Comparison of ENCODE assay signal across 15 cellular contexts in the genomic region with DNA sequence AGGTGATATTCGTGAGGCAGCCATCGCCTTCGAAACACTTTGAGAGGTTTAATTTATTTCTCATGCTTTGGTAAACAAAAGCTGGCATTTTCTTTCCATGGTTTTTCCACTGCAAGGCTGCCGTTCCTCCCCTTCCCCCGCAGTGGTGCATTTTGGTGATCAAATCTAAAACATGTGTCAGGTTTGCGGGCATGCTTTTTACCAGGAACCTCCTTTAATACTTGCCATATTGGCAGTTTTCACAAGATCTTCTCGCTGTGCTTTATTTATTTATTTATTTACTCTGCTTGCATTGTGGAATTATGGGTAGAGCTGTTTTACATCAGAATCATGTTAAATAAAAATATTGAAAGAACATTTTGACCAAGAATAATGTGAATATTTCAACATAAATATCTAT. TPM values are rescaled to one million over a fixed set of nuclear protein-coding genes. Genes with fewer than 3 reads are reported as not detected.
A peak's percentile ranks its signal among the peaks of the same experiment; 100 is the strongest.
DNase-seq lines count a peak whose midpoint lies in the region; ATAC-seq and TF ChIP-seq lines count a peak whose summit lies in the region.
"Had no signal": no experiment of that assay in that cellular context is flagged by ENCODE, and none has a peak within 500 bp of the region (broad histone marks: within the 10 kb centered on the region; RNA-seq: fewer than 3 reads in every experiment).

No MANE protein-coding gene starts in this region.

- no peaks in the 10 kb centered on the region for H3K27me3 ChIP-seq in HUES48 (ENCODE audit: control insufficient read depth, insufficient read depth, low read length)
- H3K27me3 ChIP-seq in hepatocyte = no peaks in the 10 kb centered on the region
- no peaks in the 10 kb centered on the region for H3K27me3 ChIP-seq in effector memory CD4-positive, alpha-beta T cell (replicated peaks; ENCODE audit: control insufficient read depth, insufficient read depth, low read length, poor library complexity, severe bottlenecking)
- H3K27me3 ChIP-seq in PC-3 (ENCODE audit: low read length) = peaks cover 31% of the 10 kb centered on the region; the same call in 1 of the 2 replicates
- H3K27me3 ChIP-seq: esophagus muscularis mucosa had no signal

- POLR2A ChIA-PET in PC-3 (lab: Charles Lee; ENCODE audit: unreplicated experiment) = no interaction called here

- peaks cover 12% of the 10 kb centered on the region for H3K79me2 ChIP-seq in hepatocyte
- H3K79me2 ChIP-seq in PC-3 (ENCODE audit: low read length) = no peaks in the 10 kb centered on the region

- H3K9me3 ChIP-seq in HUES48 (ENCODE audit: control insufficient read depth, insufficient read depth, low read length) = no peaks in the 10 kb centered on the region
- H3K9me3 ChIP-seq in hepatocyte (ENCODE audit: low read depth) = no peaks in the 10 kb centered on the region
- H3K9me3 ChIP-seq in effector memory CD4-positive, alpha-beta T cell (ENCODE audit: control insufficient read depth, low read length) = no peaks in the 10 kb centered on the region
- no peaks in the 10 kb centered on the region for H3K9me3 ChIP-seq in PC-3 (ENCODE audit: low read length)
- H3K9me3 ChIP-seq: esophagus muscularis mucosa had no signal

- no peak overlapping the region for H2AFZ ChIP-seq in hepatocyte
- no peak overlapping the region for H2AFZ ChIP-seq in PC-3 (ENCODE audit: low read length)

- H3K4me1 ChIP-seq in HUES48 (ENCODE audit: control insufficient read depth, insufficient read depth, low read length) = peaks cover 48% of the 10 kb centered on the region
- peaks cover 6% of the 10 kb centered on the region for H3K4me1 ChIP-seq in hepatocyte (ENCODE audit: insufficient read depth)
- H3K4me1 ChIP-seq in effector memory CD4-positive, alpha-beta T cell (ENCODE audit: control insufficient read depth, insufficient read depth, low read length, poor library complexity, severe bottlenecking) = no peaks in the 10 kb centered on the region
- H3K4me1 ChIP-seq in PC-3 (ENCODE audit: insufficient read depth, low read length) = no peaks in the 10 kb centered on the region

- no peaks in the 10 kb centered on the region for H3K9me3 Mint-ChIP-seq in activated CD8-positive, alpha-beta memory T cell treated with anti-CD3 and anti-CD28 coated beads, Interleukin-2, amount 10 ng/mL, durations not matched to agents 7 days and 5 days (ENCODE audit: low read depth)
- H3K9me3 Mint-ChIP-seq: dendritic cell treated with granulocyte-macrophage colony-stimulating factor and Interleukin-4, amounts not matched to agents 40 ng/mL and 50 ng/mL, for 4 days had no signal

- H3F3A ChIP-seq in PC-3 (ENCODE audit: low read length, unreplicated experiment) = no peaks in the 10 kb centered on the region

- DNase-seq in hepatocyte (ENCODE audit: low spot score) = no peak
- DNase-seq in retinal pigment epithelial cell (ENCODE audit: low read depth) = no peak
- DNase-seq in effector memory CD4-positive, alpha-beta T cell = no peak
- DNase-seq in PC-3 = no peak
- DNase-seq in DMS 273 (lab: John Stamatoyannopoulos, UW; ENCODE audit: unreplicated experiment) = no peak
- no peak for DNase-seq in activated CD8-positive, alpha-beta memory T cell treated with anti-CD3 and anti-CD28 coated beads, Interleukin-2, amount 10 ng/mL, durations not matched to agents 7 days and 5 days
- DNase-seq: activated CD4-positive, alpha-beta T cell treated with anti-CD3 and anti-CD28 coated beads for 36 hours; activated effector memory CD4-positive, alpha-beta T cell treated with Interleukin-2 at 50 U/mL for 16 hours; AML-193; kidney; stimulated activated CD4-positive, alpha-beta T cell treated with anti-CD3 and anti-CD28 coated beads, Interleukin-4, amount 100 ng/mL, for 24 hours had no signal

- no peak overlapping the region for H3K27ac Mint-ChIP-seq in activated CD8-positive, alpha-beta memory T cell treated with anti-CD3 and anti-CD28 coated beads, Interleukin-2, amount 10 ng/mL, durations not matched to agents 7 days and 5 days
- H3K27ac Mint-ChIP-seq: activated CD4-positive, alpha-beta T cell treated with anti-CD3 and anti-CD28 coated beads for 36 hours; dendritic cell treated with granulocyte-macrophage colony-stimulating factor and Interleukin-4, amounts not matched to agents 40 ng/mL and 50 ng/mL, for 4 days had no signal

- H3K36me3 Mint-ChIP-seq in activated CD8-positive, alpha-beta memory T cell treated with anti-CD3 and anti-CD28 coated beads, Interleukin-2, amount 10 ng/mL, durations not matched to agents 7 days and 5 days = no peaks in the 10 kb centered on the region

- H3K4me1 Mint-ChIP-seq in activated CD8-positive, alpha-beta memory T cell treated with anti-CD3 and anti-CD28 coated beads, Interleukin-2, amount 10 ng/mL, durations not matched to agents 7 days and 5 days = no peaks in the 10 kb centered on the region
- H3K4me1 Mint-ChIP-seq: activated CD4-positive, alpha-beta T cell treated with anti-CD3 and anti-CD28 coated beads for 36 hours had no signal

- peaks cover 2% of the 10 kb centered on the region for H3K27me3 Mint-ChIP-seq in activated CD8-positive, alpha-beta memory T cell treated with anti-CD3 and anti-CD28 coated beads, Interleukin-2, amount 10 ng/mL, durations not matched to agents 7 days and 5 days
- H3K27me3 Mint-ChIP-seq: dendritic cell treated with granulocyte-macrophage colony-stimulating factor and Interleukin-4, amounts not matched to agents 40 ng/mL and 50 ng/mL, for 4 days had no signal

- CTCF ChIA-PET in PC-3 (lab: Charles Lee) = no interaction called here
- CTCF ChIA-PET in activated CD8-positive, alpha-beta memory T cell treated with anti-CD3 and anti-CD28 coated beads, Interleukin-2, amount 10 ng/mL, durations not matched to agents 7 days and 5 days (lab: Charles Lee) = interaction anchor here (0.6 to 0.7 kb wide), 2 partner anchors 10 to 21 kb away, joined by 3 read pairs; no protein-coding TSS in a partner anchor

- H3K4me2 ChIP-seq in hepatocyte (peak overlapping the region; percentile 56), PC-3 (ENCODE audit: low read length) (no peak overlapping the region)

- TF ChIP-seq CTCF in VCaP (conservative IDR thresholded peaks at IDR 0.05) = no peak
- no peak for TF ChIP-seq CTCF in hepatocyte (IDR thresholded peaks at IDR 0.05; ENCODE audit: poor library complexity)
- TF ChIP-seq CTCF in retinal pigment epithelial cell (conservative IDR thresholded peaks at IDR 0.05; ENCODE audit: low read depth, low read length) = no peak
- TF ChIP-seq CTCF in PC-3 (conservative IDR thresholded peaks at IDR 0.05; ENCODE audit: low read depth, low read length) = no peak

- 77% methylated on average over 7 of the region's 7 CpGs for WGBS in hepatocyte (ENCODE audit: low lambda C conversion rate, missing lambda C conversion rate)

- no TSS peak for BruUV-seq in PC-3 (replicated peaks; lab: Mats Ljungman, UMichigan)

- H3K9me2 ChIP-seq in hepatocyte (replicated peaks; ENCODE audit: insufficient read depth) = no peaks in the 10 kb centered on the region
- H3K9me2 ChIP-seq in PC-3 (replicated peaks; ENCODE audit: low read length) = no peaks in the 10 kb centered on the region

- H3K9ac ChIP-seq in HUES48 (ENCODE audit: low read depth, low read length) (no peak overlapping the region), PC-3 (ENCODE audit: low read length) (no peak overlapping the region)

- H3K4me3 ChIP-seq in HUES48 (ENCODE audit: low read depth, low read length) = no peak overlapping the region; the same call in 1 of the 2 replicates
- no peak overlapping the region for H3K4me3 ChIP-seq in hepatocyte
- H3K4me3 ChIP-seq in retinal pigment epithelial cell (ENCODE audit: low read length) = peak overlapping the region; percentile 31
- no peak overlapping the region for H3K4me3 ChIP-seq in effector memory CD4-positive, alpha-beta T cell (ENCODE audit: insufficient read depth, low read depth, low read length, poor library complexity, severe bottlenecking)
- H3K4me3 ChIP-seq in PC-3 (ENCODE audit: low read length) = no peak overlapping the region

- H3K4me3 Mint-ChIP-seq in activated CD8-positive, alpha-beta memory T cell treated with anti-CD3 and anti-CD28 coated beads, Interleukin-2, amount 10 ng/mL, durations not matched to agents 7 days and 5 days = no peak overlapping the region
- H3K4me3 Mint-ChIP-seq: activated CD4-positive, alpha-beta T cell treated with anti-CD3 and anti-CD28 coated beads for 36 hours; dendritic cell treated with granulocyte-macrophage colony-stimulating factor and Interleukin-4, amounts not matched to agents 40 ng/mL and 50 ng/mL, for 4 days had no signal

- H3K27ac ChIP-seq in HUES48 (ENCODE audit: low read depth, low read length) (peak overlapping the region; percentile 61), VCaP (peak overlapping the region; percentile 74), hepatocyte (no peak overlapping the region), PC-3 (ENCODE audit: low read length) (no peak overlapping the region)
- no peak overlapping the region for H3K27ac ChIP-seq in effector memory CD4-positive, alpha-beta T cell (ENCODE audit: insufficient read depth, low read length, poor library complexity, severe bottlenecking)

- intact Hi-C loops in PC-3 (cut with micrococcal nuclease) = loop anchor here (10.0 kb wide), 1 partner anchor 115 kb away; no protein-coding TSS in a partner anchor

- H4K20me1 ChIP-seq in hepatocyte (ENCODE audit: insufficient read depth, poor library complexity, severe bottlenecking) (peaks cover 4% of the 10 kb centered on the region), PC-3 (ENCODE audit: low read length) (no peaks in the 10 kb centered on the region)

- no peak for ATAC-seq in PC-3
- no peak for ATAC-seq in activated CD8-positive, alpha-beta memory T cell treated with anti-CD3 and anti-CD28 coated beads, Interleukin-2, amount 10 ng/mL, durations not matched to agents 7 days and 5 days
- ATAC-seq: activated CD4-positive, alpha-beta T cell treated with anti-CD3 and anti-CD28 coated beads for 36 hours had no signal

- H3K36me3 ChIP-seq in HUES48 (ENCODE audit: control insufficient read depth, insufficient read depth, low read length) (no peaks in the 10 kb centered on the region), hepatocyte (replicated peaks; ENCODE audit: insufficient read depth, low read depth) (no peaks in the 10 kb centered on the region), PC-3 (ENCODE audit: low read depth, low read length) (no peaks in the 10 kb centered on the region)
- H3K36me3 ChIP-seq in effector memory CD4-positive, alpha-beta T cell (ENCODE audit: control insufficient read depth, insufficient read depth, low read length) = no peaks in the 10 kb centered on the region
- H3K36me3 ChIP-seq: esophagus muscularis mucosa had no signal

RNA-seq across cellular contexts. Expression of a gene that starts 54.2 kb away (rescaled TPM):
- total RNA-seq in hepatocyte (7.5 and 7.9 TPM in 2 replicates), PC-3 (2014; rRNA removed) (2.1 and 3.6 TPM in 2 replicates)
- 6.3 and 9.2 TPM in 2 replicates for polyA plus RNA-seq in hepatocyte
- total RNA-seq in activated CD8-positive, alpha-beta memory T cell treated with anti-CD3 and anti-CD28 coated beads, Interleukin-2, amount 10 ng/mL, durations not matched to agents 7 days and 5 days = not detected
- total RNA-seq: activated CD4-positive, alpha-beta T cell treated with anti-CD3 and anti-CD28 coated beads for 36 hours had no signal

Comparison
In these comparisons a context has a peak if more than half of its experiments do, and no peak if none do; other contexts are left out.
1. H3K27ac ChIP-seq: peak in HUES48 (single experiment) and VCaP (single experiment); none in hepatocyte (single experiment), effector memory CD4-positive, alpha-beta T cell (single experiment) and PC-3 (single experiment).